In the genomic region with DNA sequence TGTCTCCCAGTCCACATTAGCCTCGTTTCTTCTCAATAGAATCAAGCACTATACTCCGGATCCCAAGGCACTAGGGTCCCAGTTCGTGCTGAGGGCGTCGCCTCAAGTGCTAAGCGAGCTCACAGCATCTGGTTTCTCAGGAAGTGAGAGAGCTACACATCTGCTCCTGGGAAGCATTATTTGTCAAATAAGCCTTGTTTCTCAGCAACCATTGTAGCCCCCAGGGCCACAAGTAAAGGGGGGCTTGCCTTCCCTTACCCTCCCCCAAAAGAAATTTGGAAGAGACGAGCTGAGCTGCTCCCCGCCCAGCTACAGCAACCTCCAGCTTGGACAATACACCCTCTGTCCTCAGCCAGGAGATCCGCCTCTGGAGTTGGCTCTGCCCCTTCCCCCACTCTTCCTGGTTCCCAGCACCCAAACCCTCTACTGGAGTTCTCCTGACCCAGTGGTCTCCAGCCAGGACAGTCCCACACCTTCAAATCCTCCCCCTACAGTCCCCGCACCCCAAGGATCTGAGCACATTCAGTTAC, we compare ENCODE assay signal across 11 cellular contexts. TPM values are rescaled to one million over a fixed set of nuclear protein-coding genes. Genes with fewer than 3 reads are reported as not detected.
DNase-seq lines count a peak whose midpoint lies in the region; ATAC-seq and TF ChIP-seq lines count a peak whose summit lies in the region.
"Had no signal": no experiment of that assay in that cellular context is flagged by ENCODE, and none has a peak within 500 bp of the region (broad histone marks: within the 10 kb centered on the region; RNA-seq: fewer than 3 reads in every experiment).

No MANE protein-coding gene starts in this region.

- ATAC-seq in GM21723 (IDR thresholded peaks at IDR 0.05; ENCODE audit: unreplicated experiment) (no peak), GM18861 (IDR thresholded peaks at IDR 0.05; ENCODE audit: unreplicated experiment) (no peak)

- no peak overlapping the region for H3K4me2 ChIP-seq in mammary epithelial cell (ENCODE audit: insufficient read depth, low read depth, low read length)

- H3K4me3 ChIP-seq in breast epithelium (peak overlapping the region; percentile 3 to 68 (median 20)), mammary epithelial cell (replicated peaks in 1 of 3; ENCODE audit: insufficient read depth in 1 of 3, low read depth in 2 of 3, low read length in 3 of 3) (no peak overlapping the region), coronary artery (peak overlapping the region; percentile 85)

- peak overlapping the region; percentile 90 for H3K27ac Mint-ChIP-seq in neural crest cell (ENCODE audit: unreplicated experiment)
- H3K27ac Mint-ChIP-seq: CD4-positive, alpha-beta T cell; IgD-negative memory B cell had no signal

- DNase-seq in breast epithelium (ENCODE audit: low spot score in 2 of 2) (peak in 1 of 2 donors; percentile 53), mammary epithelial cell (no peak), coronary artery (ENCODE audit: low spot score) (peak; percentile 78), neural crest cell (ENCODE audit: low read depth, low spot score) (no peak), ureter (ENCODE audit: low spot score) (peak; percentile 50), GM10248 (ENCODE audit: extremely low spot score) (no peak)
- DNase-seq: activated CD4-positive, alpha-beta T cell treated with anti-CD3 and anti-CD28 coated beads for 4 hours; CD4-positive, alpha-beta T cell had no signal

- CTCF ChIA-PET in mammary epithelial cell (lab: Charles Lee; ENCODE audit: low non-redundant PET) (no interaction called here), GM10248 (lab: Yijun Ruan, JAX) (interaction anchor here (1.1 to 17.8 kb wide), 4 partner anchors 10 to 64 kb away, joined by 3 to 264 read pairs (median 18); no protein-coding TSS in a partner anchor)

- intact Hi-C loops in breast epithelium (cut with DNase I; ENCODE audit: low total_unique reads) = no loop called here
- intact Hi-C loops in mammary epithelial cell (cut with micrococcal nuclease) = no loop called here

- H2AFZ ChIP-seq in mammary epithelial cell (ENCODE audit: low read depth, low read length) = no peak overlapping the region

- in situ Hi-C loops in mammary epithelial cell (cut with MboI; ENCODE audit: low sequenced_read_pairs in 2 of 2) = no loop called here

- no peaks in the 10 kb centered on the region for H3K9me3 Mint-ChIP-seq in neural crest cell
- H3K9me3 Mint-ChIP-seq: CD4-positive, alpha-beta T cell; IgD-negative memory B cell had no signal

- peaks cover 61% of the 10 kb centered on the region for H3K4me1 Mint-ChIP-seq in neural crest cell

- POLR2A ChIA-PET in GM10248 (lab: Yijun Ruan, JAX) = no interaction called here

- H3K36me3 Mint-ChIP-seq in neural crest cell (ENCODE audit: low read depth) = peaks cover 8% of the 10 kb centered on the region
- H3K36me3 Mint-ChIP-seq: IgD-negative memory B cell had no signal

- TF ChIP-seq CTCF in breast epithelium (IDR thresholded peaks at IDR 0.05) (no peak), mammary epithelial cell (conservative IDR thresholded peaks at IDR 0.05 in 1 of 2, IDR thresholded peaks at IDR 0.05 in 1 of 2; ENCODE audit: extremely low read depth in 1 of 2, insufficient read depth in 1 of 2, low read depth in 1 of 2, low read length in 2 of 2) (no peak), coronary artery (IDR thresholded peaks at IDR 0.05) (no peak), neural crest cell (conservative IDR thresholded peaks at IDR 0.05) (no peak), GM10248 (IDR thresholded peaks at IDR 0.05; ENCODE audit: control extremely low read depth, extremely low read depth, low read depth, missing control alignments) (no peak)

- no peaks in the 10 kb centered on the region for H3K79me2 ChIP-seq in mammary epithelial cell (ENCODE audit: insufficient read depth, low read length)

- BruUV-seq in mammary epithelial cell (replicated peaks; lab: Mats Ljungman, UMichigan) = no TSS peak

- H3K27me3 Mint-ChIP-seq in neural crest cell (ENCODE audit: low read depth) = peaks cover 15% of the 10 kb centered on the region
- H3K27me3 Mint-ChIP-seq: CD4-positive, alpha-beta T cell; IgD-negative memory B cell had no signal

- 21% methylated on average over 8 of the region's 10 CpGs for WGBS in mammary epithelial cell (ENCODE audit: low coverage, missing lambda C conversion rate)

- no peaks in the 10 kb centered on the region for H4K20me1 ChIP-seq in mammary epithelial cell (ENCODE audit: insufficient read depth, low read length)

- peak overlapping the region; percentile 97 to 99 for H3K27ac ChIP-seq in breast epithelium
- H3K27ac ChIP-seq in mammary epithelial cell (ENCODE audit: insufficient read depth, low read depth, low read length) = no peak overlapping the region
- H3K27ac ChIP-seq in coronary artery = peak overlapping the region; percentile 95 to 97

- no peaks in the 10 kb centered on the region for H3K9me3 ChIP-seq in breast epithelium
- no peaks in the 10 kb centered on the region for H3K9me3 ChIP-seq in mammary epithelial cell (replicated peaks; ENCODE audit: insufficient read depth, low read length)

- H3K27me3 ChIP-seq in breast epithelium (no peaks in the 10 kb centered on the region), mammary epithelial cell (ENCODE audit: insufficient read depth, low read length) (no peaks in the 10 kb centered on the region)

- no peak for TF ChIP-seq POLR2A in breast epithelium (IDR thresholded peaks at IDR 0.05)

- no peaks in the 10 kb centered on the region for H3K36me3 ChIP-seq in breast epithelium
- peaks cover 7% of the 10 kb centered on the region for H3K36me3 ChIP-seq in mammary epithelial cell (ENCODE audit: insufficient read depth, low read length)

- no peak overlapping the region for H3K9ac ChIP-seq in mammary epithelial cell (ENCODE audit: insufficient read depth, low read length)

- dilution Hi-C loops in mammary epithelial cell (cut with HindIII; ENCODE audit: low sequenced_read_pairs) = no loop called here

- H3K4me3 Mint-ChIP-seq in neural crest cell = peak overlapping the region; percentile 96

- peaks cover 0 to 28% of the 10 kb centered on the region in 2 donors for H3K4me1 ChIP-seq in breast epithelium
- peaks cover 34% of the 10 kb centered on the region for H3K4me1 ChIP-seq in mammary epithelial cell (ENCODE audit: insufficient read depth, low read length)

RNA-seq across cellular contexts. Expression of a gene that starts 5.7 kb away (rescaled TPM):
- total RNA-seq in breast epithelium = 100 to 1,000 TPM in 2 of 3 donors, 10 to 100 TPM in 1; 65.4 to 228 (median 156) TPM
- 1 to 10 TPM; 3.7 to 4.2 TPM for total RNA-seq in mammary epithelial cell
- 6.6 TPM for polyA plus RNA-seq in mammary epithelial cell
- 16.7 TPM for polyA minus RNA-seq in mammary epithelial cell
- 14.2 and 22.8 TPM in 2 replicates for total RNA-seq in neural crest cell
- total RNA-seq in ureter = 198 TPM
- polyA plus RNA-seq: IgD-negative memory B cell had no signal

RNA-seq across cellular contexts. Expression of a gene that starts 35.1 kb away (rescaled TPM):
- total RNA-seq in breast epithelium (10 to 100 TPM; 31.8 to 45.8 (median 36.3) TPM), mammary epithelial cell (10 to 100 TPM; 30.0 to 39.4 TPM), neural crest cell (8.8 and 11.2 TPM in 2 replicates), ureter (66.6 TPM)
- polyA plus RNA-seq in mammary epithelial cell = 28.0 TPM
- polyA minus RNA-seq in mammary epithelial cell = 85.5 TPM

RNA-seq across cellular contexts. Expression of a gene that starts 37.9 kb away (rescaled TPM):
- 100 to 1,000 TPM; 600 to 759 (median 614) TPM for total RNA-seq in breast epithelium
- total RNA-seq in mammary epithelial cell = 100 to 1,000 TPM; 350 to 850 TPM
- 312 TPM for polyA plus RNA-seq in mammary epithelial cell
- 610 TPM for polyA minus RNA-seq in mammary epithelial cell
- total RNA-seq in neural crest cell = 514 and 527 TPM in 2 replicates
- total RNA-seq in ureter = 474 TPM

RNA-seq across cellular contexts. Expression of a gene that starts 53.4 kb away (rescaled TPM):
- total RNA-seq in breast epithelium = 100 to 1,000 TPM; 169 to 708 (median 284) TPM
- total RNA-seq in mammary epithelial cell = 100 to 1,000 TPM in 1 of 2 donors, 10 to 100 TPM in 1; 47.7 to 125 TPM
- polyA plus RNA-seq in mammary epithelial cell = 291 TPM
- polyA minus RNA-seq in mammary epithelial cell = 208 TPM
- 0.72 and 0.73 TPM in 2 replicates for total RNA-seq in neural crest cell
- 133 TPM for total RNA-seq in ureter

RNA-seq across cellular contexts. Expression of a gene that starts 59.2 kb away (rescaled TPM):
- total RNA-seq in breast epithelium (under 1 TPM in 2 of 3 donors, not detected in 1; 0.16 to 0.33 TPM), mammary epithelial cell (under 1 TPM in 1 of 2 donors, not detected in 1; 0.16 TPM), neural crest cell (not detected in 2 replicates), ureter (0.18 TPM)
- 0.29 TPM for polyA plus RNA-seq in mammary epithelial cell
- not detected for polyA minus RNA-seq in mammary epithelial cell
- polyA plus RNA-seq: IgD-negative memory B cell had no signal

Comparison
In these comparisons a context has a peak if more than half of its experiments do, and no peak if none do; other contexts are left out.
1. H3K4me3 ChIP-seq: peak in breast epithelium (3 of 3) and coronary artery (single experiment); none in mammary epithelial cell (0 of 3).
2. DNase-seq: peak in coronary artery (single experiment) and ureter (single experiment); none in mammary epithelial cell (single experiment), neural crest cell (single experiment) and GM10248 (single experiment).